ENCODE assay signal across 1 cellular context in genomic region chr19:10780368-10780767, GRCh38.
TF ChIP-seq lines count a peak whose summit lies in the region.

No MANE protein-coding gene starts in this region.

TF ChIP-seq in IMR-90, 13 proteins besides CTCF, POLR2A, EP300 and RAD21 (continued from another document):
- no peak for TF ChIP-seq FOS (IDR thresholded peaks at IDR 0.05; ENCODE audit: low read depth, low read length)
- TF ChIP-seq RCOR1 (IDR thresholded peaks at IDR 0.05; ENCODE audit: insufficient replicate concordance, low read length) = no peak
- TF ChIP-seq CHD1 (IDR thresholded peaks at IDR 0.05; ENCODE audit: low read depth, low read length) = no peak
- no peak for TF ChIP-seq SMC3 (IDR thresholded peaks at IDR 0.05; ENCODE audit: low read depth, low read length)
- TF ChIP-seq MAFK (IDR thresholded peaks at IDR 0.05; ENCODE audit: low read depth, low read length) = no peak
